In the genomic region with DNA sequence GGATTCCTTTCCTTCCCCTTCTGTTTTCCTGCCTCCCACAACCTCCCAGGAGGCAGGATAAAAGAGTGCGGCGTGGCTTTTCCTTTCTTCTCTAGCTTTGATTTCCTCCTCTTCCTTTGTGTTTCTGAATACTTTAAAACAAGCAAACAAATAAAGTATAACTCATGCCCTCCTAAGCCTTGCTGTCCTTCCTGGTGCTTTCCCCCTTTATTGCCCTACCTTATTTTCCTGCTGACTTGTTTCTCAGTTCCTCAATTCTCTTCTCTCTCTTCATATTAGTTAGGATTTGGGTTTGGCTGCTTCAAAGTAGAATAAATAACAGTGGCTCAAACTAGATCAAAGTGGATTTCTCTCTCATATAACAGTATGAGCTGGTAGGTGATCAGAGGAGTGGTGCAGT, we compare ENCODE assay signal across 1 cellular context.
TF ChIP-seq lines count a peak whose summit lies in the region.

No MANE protein-coding gene starts in this region.

TF ChIP-seq in GM12878, 131 proteins besides CTCF, POLR2A, EP300 and RAD21:
- TF ChIP-seq, protein P1, sequence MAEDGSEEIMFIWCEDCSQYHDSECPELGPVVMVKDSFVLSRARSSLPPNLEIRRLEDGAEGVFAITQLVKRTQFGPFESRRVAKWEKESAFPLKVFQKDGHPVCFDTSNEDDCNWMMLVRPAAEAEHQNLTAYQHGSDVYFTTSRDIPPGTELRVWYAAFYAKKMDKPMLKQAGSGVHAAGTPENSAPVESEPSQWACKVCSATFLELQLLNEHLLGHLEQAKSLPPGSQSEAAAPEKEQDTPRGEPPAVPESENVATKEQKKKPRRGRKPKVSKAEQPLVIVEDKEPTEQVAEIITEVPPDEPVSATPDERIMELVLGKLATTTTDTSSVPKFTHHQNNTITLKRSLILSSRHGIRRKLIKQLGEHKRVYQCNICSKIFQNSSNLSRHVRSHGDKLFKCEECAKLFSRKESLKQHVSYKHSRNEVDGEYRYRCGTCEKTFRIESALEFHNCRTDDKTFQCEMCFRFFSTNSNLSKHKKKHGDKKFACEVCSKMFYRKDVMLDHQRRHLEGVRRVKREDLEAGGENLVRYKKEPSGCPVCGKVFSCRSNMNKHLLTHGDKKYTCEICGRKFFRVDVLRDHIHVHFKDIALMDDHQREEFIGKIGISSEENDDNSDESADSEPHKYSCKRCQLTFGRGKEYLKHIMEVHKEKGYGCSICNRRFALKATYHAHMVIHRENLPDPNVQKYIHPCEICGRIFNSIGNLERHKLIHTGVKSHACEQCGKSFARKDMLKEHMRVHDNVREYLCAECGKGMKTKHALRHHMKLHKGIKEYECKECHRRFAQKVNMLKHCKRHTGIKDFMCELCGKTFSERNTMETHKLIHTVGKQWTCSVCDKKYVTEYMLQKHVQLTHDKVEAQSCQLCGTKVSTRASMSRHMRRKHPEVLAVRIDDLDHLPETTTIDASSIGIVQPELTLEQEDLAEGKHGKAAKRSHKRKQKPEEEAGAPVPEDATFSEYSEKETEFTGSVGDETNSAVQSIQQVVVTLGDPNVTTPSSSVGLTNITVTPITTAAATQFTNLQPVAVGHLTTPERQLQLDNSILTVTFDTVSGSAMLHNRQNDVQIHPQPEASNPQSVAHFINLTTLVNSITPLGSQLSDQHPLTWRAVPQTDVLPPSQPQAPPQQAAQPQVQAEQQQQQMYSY (CRISPR knock-in tag; IDR thresholded peaks at IDR 0.05) = no peak
- TF ChIP-seq SPI1 (IDR thresholded peaks at IDR 0.05; ENCODE audit: borderline replicate concordance, insufficient read depth, low read depth, low read length) = peak; percentile 68; the same call in 1 of the 2 replicates
